In the genomic region with DNA sequence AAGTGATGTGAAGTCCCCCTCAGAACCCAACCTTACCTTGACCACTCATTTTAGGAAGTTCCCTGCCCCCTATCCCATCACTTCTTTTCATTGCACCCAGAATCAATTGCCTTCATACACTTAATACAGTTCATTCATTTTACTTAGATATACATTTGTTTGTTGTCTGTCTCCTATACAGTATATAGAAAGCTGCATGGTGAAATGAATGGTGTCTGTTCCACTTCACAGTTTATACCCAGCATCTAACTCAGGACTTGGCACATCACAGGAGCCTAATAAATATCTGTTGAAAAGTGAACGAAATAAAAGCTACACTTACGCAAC, we compare ENCODE assay signal across 16 cellular contexts. TPM values are rescaled to one million over a fixed set of nuclear protein-coding genes. Genes with fewer than 3 reads are reported as not detected.
DNase-seq lines count a peak whose midpoint lies in the region; ATAC-seq and TF ChIP-seq lines count a peak whose summit lies in the region.
"Had no signal": no experiment of that assay in that cellular context is flagged by ENCODE, and none has a peak within 500 bp of the region (broad histone marks: within the 10 kb centered on the region; RNA-seq: fewer than 3 reads in every experiment).

No MANE protein-coding gene starts in this region.

- H3K4me1 Mint-ChIP-seq in activated naive CD4-positive, alpha-beta T cell treated with anti-CD3 and anti-CD28 coated beads, Interleukin-2, amount 10 ng/mL, durations not matched to agents 7 days and 5 days: peaks cover 10% of the 10 kb centered on the region
- H3K4me1 Mint-ChIP-seq: naive thymus-derived CD8-positive, alpha-beta T cell; stimulated activated memory B cell treated with anti-CD40 and anti-IgM and Interleukin-4, amounts not matched to agents 10 μg/mL and 1 μg/mL and 100 μg/mL, for 72 hours had no signal

- no peaks in the 10 kb centered on the region for H3K27me3 ChIP-seq in BLaER1 treated with 17β-estradiol and CSF1 and Interleukin-3, amounts not matched to agents 10 nM and 100 nM
- H3K27me3 ChIP-seq in Panc1 (ENCODE audit: control insufficient read depth, insufficient read depth, low read length): no peaks in the 10 kb centered on the region
- no peaks in the 10 kb centered on the region for H3K27me3 ChIP-seq in esophagus muscularis mucosa
- no peaks in the 10 kb centered on the region for H3K27me3 ChIP-seq in skeletal muscle satellite cell (ENCODE audit: control insufficient read depth, insufficient read depth, low read length)
- H3K27me3 ChIP-seq: heart left ventricle had no signal

- no peaks in the 10 kb centered on the region for H3K9me3 Mint-ChIP-seq in activated naive CD4-positive, alpha-beta T cell treated with anti-CD3 and anti-CD28 coated beads, Interleukin-2, amount 10 ng/mL, durations not matched to agents 7 days and 5 days
- H3K9me3 Mint-ChIP-seq: activated naive CD4-positive, alpha-beta T cell treated with anti-CD3 and anti-CD28 coated beads for 36 hours; naive thymus-derived CD8-positive, alpha-beta T cell; stimulated activated memory B cell treated with anti-CD40 and anti-IgM and Interleukin-4, amounts not matched to agents 10 μg/mL and 1 μg/mL and 100 μg/mL, for 72 hours; type B pancreatic cell had no signal

- ATAC-seq in Panc1 (no peak), GM18868 (IDR thresholded peaks at IDR 0.05; ENCODE audit: unreplicated experiment) (no peak)
- ATAC-seq: naive thymus-derived CD8-positive, alpha-beta T cell; stimulated activated memory B cell treated with anti-CD40 and anti-IgM and Interleukin-4, amounts not matched to agents 10 μg/mL and 1 μg/mL and 100 μg/mL, for 72 hours had no signal

- H3K4me2 ChIP-seq in BLaER1 treated with 17β-estradiol and CSF1 and Interleukin-3, amounts not matched to agents 10 nM and 100 nM: peak overlapping the region in 9 of 11 experiments; percentile 34 to 88 (median 81); a peak in 17 of 22 replicates
- H3K4me2 ChIP-seq in skeletal muscle satellite cell (ENCODE audit: low read length): peak overlapping the region; percentile 71

- H3K4me3 Mint-ChIP-seq in activated naive CD4-positive, alpha-beta T cell treated with anti-CD3 and anti-CD28 coated beads, Interleukin-2, amount 10 ng/mL, durations not matched to agents 7 days and 5 days: no peak overlapping the region
- H3K4me3 Mint-ChIP-seq: activated naive CD4-positive, alpha-beta T cell treated with anti-CD3 and anti-CD28 coated beads for 36 hours; naive thymus-derived CD8-positive, alpha-beta T cell; stimulated activated memory B cell treated with anti-CD40 and anti-IgM and Interleukin-4, amounts not matched to agents 10 μg/mL and 1 μg/mL and 100 μg/mL, for 72 hours; type B pancreatic cell had no signal

- H3K4me3 ChIP-seq in BLaER1 treated with 17β-estradiol and CSF1 and Interleukin-3, amounts not matched to agents 10 nM and 100 nM: peak overlapping the region in 3 of 10 experiments; percentile 6 to 40 (median 27); a peak in 4 of 20 replicates
- H3K4me3 ChIP-seq in Panc1 (ENCODE audit: low read depth in 2 of 2, low read length in 2 of 2): no peak overlapping the region
- no peak overlapping the region for H3K4me3 ChIP-seq in esophagus muscularis mucosa
- no peak overlapping the region for H3K4me3 ChIP-seq in skeletal muscle satellite cell (ENCODE audit: low read length)
- H3K4me3 ChIP-seq: heart left ventricle, psoas muscle had no signal

- peaks cover 0 to 14% (median 6%) of the 10 kb centered on the region in 11 experiments; a peak in 18 of 22 replicates for H3K9me3 ChIP-seq in BLaER1 treated with 17β-estradiol and CSF1 and Interleukin-3, amounts not matched to agents 10 nM and 100 nM (replicated peaks in 1 of 11)
- H3K9me3 ChIP-seq in Panc1 (ENCODE audit: control insufficient read depth, insufficient read depth, low read depth, low read length) (no peaks in the 10 kb centered on the region), esophagus muscularis mucosa (no peaks in the 10 kb centered on the region), skeletal muscle satellite cell (replicated peaks; ENCODE audit: low read length) (no peaks in the 10 kb centered on the region)
- H3K9me3 ChIP-seq: heart left ventricle, psoas muscle had no signal

- in situ Hi-C loops in Panc1 (cut with HindIII; ENCODE audit: low pct_unique_long_range_greater_than_20kb, low sequenced_read_pairs): no loop called here

- no peaks in the 10 kb centered on the region for H3K36me3 ChIP-seq in BLaER1 treated with 17β-estradiol and CSF1 and Interleukin-3, amounts not matched to agents 10 nM and 100 nM
- H3K36me3 ChIP-seq in Panc1 (ENCODE audit: control insufficient read depth, insufficient read depth, low read length) (no peaks in the 10 kb centered on the region), esophagus muscularis mucosa (no peaks in the 10 kb centered on the region), skeletal muscle satellite cell (ENCODE audit: insufficient read depth, low read length) (no peaks in the 10 kb centered on the region)
- H3K36me3 ChIP-seq: heart left ventricle had no signal

- no TSS peak for BruUV-seq in Panc1 (replicated peaks; lab: Mats Ljungman, UMichigan)

- H3K27ac Mint-ChIP-seq in activated naive CD4-positive, alpha-beta T cell treated with anti-CD3 and anti-CD28 coated beads, Interleukin-2, amount 10 ng/mL, durations not matched to agents 7 days and 5 days: no peak overlapping the region
- H3K27ac Mint-ChIP-seq: activated naive CD4-positive, alpha-beta T cell treated with anti-CD3 and anti-CD28 coated beads for 36 hours; stimulated activated memory B cell treated with anti-CD40 and anti-IgM and Interleukin-4, amounts not matched to agents 10 μg/mL and 1 μg/mL and 100 μg/mL, for 72 hours; type B pancreatic cell had no signal

- DNase-seq in Panc1 (ENCODE audit: low read depth, low spot score) (no peak), esophagus muscularis mucosa (ENCODE audit: extremely low spot score) (no peak), ecto neural progenitor cell (ENCODE audit: low spot score) (no peak)
- no peak for DNase-seq in activated naive CD4-positive, alpha-beta T cell treated with anti-CD3 and anti-CD28 coated beads, Interleukin-2, amount 10 ng/mL, durations not matched to agents 7 days and 5 days
- DNase-seq: naive thymus-derived CD8-positive, alpha-beta T cell; NCI-H1436 treated with DMSO at 0.1 percent for 48 hours; NCI-H82 had no signal

- TF ChIP-seq EP300 in esophagus muscularis mucosa (IDR thresholded peaks at IDR 0.05): no peak

- intact Hi-C loops in Panc1 (cut with micrococcal nuclease; ENCODE audit: unreplicated experiment) (no loop called here), esophagus muscularis mucosa (cut with DNase I) (loop anchor here (2.0 kb wide), 1 partner anchor 38 kb away; the partner anchor contains the start of gene NFYB)

- peak overlapping the region in 10 of 11 experiments; percentile 3 to 94 (median 76); a peak in 16 of 22 replicates for H3K27ac ChIP-seq in BLaER1 treated with 17β-estradiol and CSF1 and Interleukin-3, amounts not matched to agents 10 nM and 100 nM
- H3K27ac ChIP-seq in Panc1 (ENCODE audit: low read length): peak overlapping the region; percentile 19; the same call in 1 of the 2 replicates
- H3K27ac ChIP-seq in esophagus muscularis mucosa (replicated peaks in 1 of 4): peak overlapping the region; percentile 66 to 91 (median 84)

- H3K4me1 ChIP-seq in BLaER1 treated with 17β-estradiol and CSF1 and Interleukin-3, amounts not matched to agents 10 nM and 100 nM: peaks cover 0 to 50% (median 32%) of the 10 kb centered on the region in 10 experiments; a peak in 16 of 20 replicates
- H3K4me1 ChIP-seq in Panc1 (ENCODE audit: control insufficient read depth, insufficient read depth, low read length) (peaks cover 19% of the 10 kb centered on the region), esophagus muscularis mucosa (peaks cover 31 to 62% (median 56%) of the 10 kb centered on the region in 4 donors), skeletal muscle satellite cell (ENCODE audit: control insufficient read depth, insufficient read depth, low read length) (peaks cover 39% of the 10 kb centered on the region)

- TF ChIP-seq CTCF in Panc1 (IDR thresholded peaks at IDR 0.05): no peak
- TF ChIP-seq CTCF in esophagus muscularis mucosa (IDR thresholded peaks at IDR 0.05): no peak

- no peaks in the 10 kb centered on the region for H4K20me1 ChIP-seq in BLaER1 treated with 17β-estradiol and CSF1 and Interleukin-3, amounts not matched to agents 10 nM and 100 nM

- CTCF ChIA-PET in Panc1 (lab: Charles Lee): no interaction called here
- CTCF ChIA-PET in activated naive CD4-positive, alpha-beta T cell treated with anti-CD3 and anti-CD28 coated beads, Interleukin-2, amount 10 ng/mL, durations not matched to agents 7 days and 5 days (lab: Charles Lee): no interaction called here

- no peaks in the 10 kb centered on the region for H3K36me3 Mint-ChIP-seq in activated naive CD4-positive, alpha-beta T cell treated with anti-CD3 and anti-CD28 coated beads, Interleukin-2, amount 10 ng/mL, durations not matched to agents 7 days and 5 days
- H3K36me3 Mint-ChIP-seq: brain; naive thymus-derived CD8-positive, alpha-beta T cell; stimulated activated memory B cell treated with anti-CD40 and anti-IgM and Interleukin-4, amounts not matched to agents 10 μg/mL and 1 μg/mL and 100 μg/mL, for 72 hours; type B pancreatic cell had no signal

- 25% methylated on average over 2 of the region's 2 CpGs for WGBS in esophagus muscularis mucosa

- POLR2A ChIA-PET in Panc1 (lab: Charles Lee): no interaction called here

- H3K9ac ChIP-seq in BLaER1 treated with 17β-estradiol and CSF1 and Interleukin-3, amounts not matched to agents 10 nM and 100 nM: peak overlapping the region in 7 of 11 experiments; percentile 16 to 78 (median 54); a peak in 9 of 22 replicates
- H3K9ac ChIP-seq in skeletal muscle satellite cell (ENCODE audit: low read depth, low read length): peak overlapping the region; percentile 6

- no peak for TF ChIP-seq POLR2A in esophagus muscularis mucosa (IDR thresholded peaks at IDR 0.05; ENCODE audit: low read depth)

- H3K27me3 Mint-ChIP-seq in activated naive CD4-positive, alpha-beta T cell treated with anti-CD3 and anti-CD28 coated beads, Interleukin-2, amount 10 ng/mL, durations not matched to agents 7 days and 5 days: peaks cover 22% of the 10 kb centered on the region
- H3K27me3 Mint-ChIP-seq: brain had no signal

RNA-seq across cellular contexts. Expression of gene TXNRD1, which starts 38.3 kb away (rescaled TPM):
- 348 TPM for total RNA-seq in Panc1 (2021; ENCODE audit: unreplicated experiment)
- 205 TPM for polyA plus RNA-seq in Panc1 (2012; ENCODE audit: insufficient read length)
- 100 to 1,000 TPM; 243 to 594 (median 299) TPM for total RNA-seq in esophagus muscularis mucosa
- 136 and 247 TPM in 2 replicates for total RNA-seq in skeletal muscle satellite cell (2012; rRNA removed)

RNA-seq across cellular contexts. Expression of gene NFYB, which starts 39.3 kb away (rescaled TPM):
- total RNA-seq in Panc1 (2021; ENCODE audit: unreplicated experiment) (31.5 TPM), esophagus muscularis mucosa (10 to 100 TPM; 67.7 to 90.9 (median 82.4) TPM)
- polyA plus RNA-seq in Panc1 (2012; ENCODE audit: insufficient read length): 16.9 TPM
- 7.9 and 9.9 TPM in 2 replicates for total RNA-seq in skeletal muscle satellite cell (2012; rRNA removed)

Comparison
In these comparisons a context has a peak if more than half of its experiments do, and no peak if none do; other contexts are left out.
1. H3K27ac ChIP-seq: peak in every context shown above with its lines; median percentile 84 in esophagus muscularis mucosa; 76 in BLaER1 treated with 17β-estradiol and CSF1 and Interleukin-3, amounts not matched to agents 10 nM and 100 nM; 19 in Panc1.